ENCODE assay signal across 27 cellular contexts in the genomic region with DNA sequence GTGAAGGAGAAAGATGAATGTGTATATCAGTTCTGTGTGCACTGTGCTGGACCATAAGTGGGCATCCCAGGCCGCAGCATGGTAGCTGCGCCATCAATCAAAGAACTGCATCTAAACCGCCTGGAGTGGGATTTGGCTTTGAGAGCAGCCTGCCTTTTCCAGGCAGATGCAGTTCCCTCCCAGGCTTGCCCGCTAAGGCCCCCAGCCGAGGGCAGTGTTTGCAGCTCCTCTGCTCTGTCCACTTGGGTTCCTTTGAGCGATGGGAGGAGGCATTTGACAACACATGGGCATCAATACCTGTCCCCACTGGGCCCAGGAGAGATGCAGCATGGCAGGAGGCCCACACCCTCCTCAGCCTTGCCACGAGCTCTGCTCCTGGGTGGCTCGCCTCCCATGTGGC.
"Had no signal": no experiment of that assay in that cellular context is flagged by ENCODE, and none has a peak within 500 bp of the region (broad histone marks: within the 10 kb centered on the region; RNA-seq: fewer than 3 reads in every experiment).

No MANE protein-coding gene starts in this region.

- H3K4me3 ChIP-seq: lower lobe of right lung, tibial artery, vagina had no signal

- DNase-seq: activated CD4-positive, alpha-beta T cell treated with anti-CD3 and anti-CD28 coated beads, Interleukin-2, amount 50 U/mL, for 1 hour; activated CD4-positive, CD25-positive, alpha-beta regulatory T cell treated with anti-CD3 and anti-CD28 coated beads, Interleukin-2, amount 50 U/mL, for 72 hours; activated CD8-positive, alpha-beta memory T cell treated with anti-CD3 and anti-CD28 coated beads, Interleukin-2, amount 50 U/mL, for 48 hours; activated naive CD4-positive, alpha-beta T cell; activated T-cell treated with anti-CD3 and anti-CD28 coated beads, Interleukin-2, amount 50 U/mL, for 4 hours; amniotic stem cell; cerebellar nuclear complex; cortex of kidney; effector CD4-positive, alpha-beta T cell; erythroblast; foreskin fibroblast; kidney; lower lobe of right lung; naive B cell; retina; stimulated activated CD4-positive, alpha-beta T cell treated with anti-CD3 and anti-CD28 coated beads, Interleukin-2, amount 100 ng/mL, for 48 hours; stimulated activated CD8-positive, alpha-beta memory T cell treated with anti-CD3 and anti-CD28 coated beads, Interleukin-4, amount 100 ng/mL, for 48 hours; stimulated activated naive B cell treated with anti-CD40 and anti-IgM and Interleukin-4, amounts not matched to agents 10 μg/mL and 1 μg/mL and 100 μg/mL, for 72 hours; T-cell; WERI-Rb-1 had no signal

- H3K36me3 Mint-ChIP-seq: naive B cell had no signal

- H3K4me1 ChIP-seq: tibial artery had no signal

- H3K9me3 ChIP-seq: lower lobe of right lung, tibial artery, vagina had no signal

- H3K27ac ChIP-seq: lower lobe of right lung, tibial artery, vagina, WERI-Rb-1 had no signal

- H3K9me3 Mint-ChIP-seq: activated T-cell treated with anti-CD3 and anti-CD28 coated beads, Interleukin-2, amount 50 U/mL, for 4 hours; activated T-helper 2 cell treated with anti-CD3 and anti-CD28 coated beads, Interferon-gamma antibody, Interleukin-2, Interleukin-4, amounts not matched to agents 10 μg/mL and 5 μg/mL and 100 μg/mL, durations not matched to agents 14 hours and 24 hours and 36 hours; naive B cell; stimulated activated naive B cell treated with anti-CD40 and anti-IgM and Interleukin-4, amounts not matched to agents 10 μg/mL and 1 μg/mL and 100 μg/mL, for 72 hours; T-cell; T-helper 2 cell treated with Interferon-gamma antibody and Interleukin-4, amounts not matched to agents 5 μg/mL and 100 μg/mL, for 36 hours had no signal

- ATAC-seq: activated T-cell treated with anti-CD3 and anti-CD28 coated beads, Interleukin-2, amount 50 U/mL, for 4 hours; left lobe of liver; lower lobe of right lung; stimulated activated naive B cell treated with anti-CD40 and anti-IgM and Interleukin-4, amounts not matched to agents 10 μg/mL and 1 μg/mL and 100 μg/mL, for 72 hours; T-cell had no signal

- H3K27me3 Mint-ChIP-seq: activated naive CD8-positive, alpha-beta T cell; naive B cell; progenitor cell of endocrine pancreas; stimulated activated naive B cell treated with anti-CD40 and anti-IgM and Interleukin-4, amounts not matched to agents 10 μg/mL and 1 μg/mL and 100 μg/mL, for 72 hours; T-cell had no signal

- H3K36me3 ChIP-seq: lower lobe of right lung, tibial artery, vagina, WERI-Rb-1 had no signal

- H3K27me3 ChIP-seq: tibial artery, vagina had no signal

- H3K4me3 Mint-ChIP-seq: activated naive CD8-positive, alpha-beta T cell; activated T-cell treated with anti-CD3 and anti-CD28 coated beads, Interleukin-2, amount 50 U/mL, for 4 hours; naive B cell; stimulated activated naive B cell treated with anti-CD40 and anti-IgM and Interleukin-4, amounts not matched to agents 10 μg/mL and 1 μg/mL and 100 μg/mL, for 72 hours; T-cell; T-helper 2 cell treated with Interferon-gamma antibody and Interleukin-4, amounts not matched to agents 5 μg/mL and 100 μg/mL, for 36 hours had no signal

- H3K27ac Mint-ChIP-seq: activated naive CD8-positive, alpha-beta T cell; activated T-helper 2 cell treated with anti-CD3 and anti-CD28 coated beads, Interferon-gamma antibody, Interleukin-2, Interleukin-4, amounts not matched to agents 10 μg/mL and 5 μg/mL and 100 μg/mL, durations not matched to agents 14 hours and 24 hours and 36 hours; progenitor cell of endocrine pancreas; stimulated activated naive B cell treated with anti-CD40 and anti-IgM and Interleukin-4, amounts not matched to agents 10 μg/mL and 1 μg/mL and 100 μg/mL, for 72 hours; T-cell; T-helper 2 cell treated with Interferon-gamma antibody and Interleukin-4, amounts not matched to agents 5 μg/mL and 100 μg/mL, for 36 hours had no signal
